17 cellular contexts compared by ENCODE assay signal in genomic region chr20:51828762-51829161, GRCh38. TPM values are rescaled to one million over a fixed set of nuclear protein-coding genes. Genes with fewer than 3 reads are reported as not detected.
DNase-seq lines count a peak whose midpoint lies in the region; TF ChIP-seq lines count a peak whose summit lies in the region.
"Had no signal": no experiment of that assay in that cellular context is flagged by ENCODE, and none has a peak within 500 bp of the region (broad histone marks: within the 10 kb centered on the region; RNA-seq: fewer than 3 reads in every experiment).

No MANE protein-coding gene starts in this region.

- H3K9me3 Mint-ChIP-seq in nephron, result peaks cover 4% of the 10 kb centered on the region
- no peaks in the 10 kb centered on the region for H3K9me3 Mint-ChIP-seq in immature natural killer cell
- H3K9me3 Mint-ChIP-seq: activated T-helper 2 cell treated with anti-CD3 and anti-CD28 coated beads, Interferon-gamma antibody, Interleukin-2, Interleukin-4, amounts not matched to agents 10 μg/mL and 5 μg/mL and 100 μg/mL, durations not matched to agents 14 hours and 24 hours and 36 hours had no signal

- peak overlapping the region; percentile 11 to 38 (median 32) for H3K27ac Mint-ChIP-seq in nephron
- peak overlapping the region in 1 of 6 donors; percentile 38 for H3K27ac Mint-ChIP-seq in immature natural killer cell
- H3K27ac Mint-ChIP-seq: activated CD8-positive, alpha-beta memory T cell treated with anti-CD3 and anti-CD28 coated beads, Interleukin-2, amount 10 ng/mL, durations not matched to agents 7 days and 5 days; activated T-helper 2 cell treated with anti-CD3 and anti-CD28 coated beads, Interferon-gamma antibody, Interleukin-2, Interleukin-4, amounts not matched to agents 10 μg/mL and 5 μg/mL and 100 μg/mL, durations not matched to agents 14 hours and 24 hours and 36 hours had no signal

- in situ Hi-C loops in KBM-7 (cut with MboI; ENCODE audit: low pct_unique_long_range_greater_than_20kb, low sequenced_read_pairs), result no loop called here

- H3K4me3 ChIP-seq in choroid plexus epithelial cell (ENCODE audit: low read depth, low read length), result no peak overlapping the region
- H3K4me3 ChIP-seq: cardiac muscle cell, vagina had no signal

- DNase-seq in Daoy (ENCODE audit: low read depth) (peak; percentile 12), KBM-7 (peak; percentile 4), choroid plexus epithelial cell (ENCODE audit: low read depth) (peak; percentile 10), immature natural killer cell (no peak), amniotic stem cell (lab: John Stamatoyannopoulos, UW) (no peak), activated T-cell treated with anti-CD3 and anti-CD28 coated beads for 4 hours (no peak)
- no peak for DNase-seq in activated naive CD4-positive, alpha-beta T cell (lab: John Stamatoyannopoulos, UW)
- DNase-seq: activated CD4-positive, alpha-beta T cell treated with anti-CD3 and anti-CD28 coated beads for 4 hours; activated CD8-positive, alpha-beta memory T cell treated with anti-CD3 and anti-CD28 coated beads, Interleukin-2, amount 10 ng/mL, durations not matched to agents 7 days and 5 days; left ventricle myocardium superior; NCI-H1694; right cardiac atrium had no signal

- no peak for TF ChIP-seq CTCF in choroid plexus epithelial cell (conservative IDR thresholded peaks at IDR 0.05; ENCODE audit: low read depth, low read length)
- TF ChIP-seq CTCF in nephron (IDR thresholded peaks at IDR 0.05; ENCODE audit: unreplicated experiment in 3 of 3), result no peak

- H3K27me3 Mint-ChIP-seq in nephron (ENCODE audit: low read depth) (peaks cover 13% of the 10 kb centered on the region), immature natural killer cell (ENCODE audit: low read depth in 3 of 3) (peaks cover 1 to 8% (median 4%) of the 10 kb centered on the region in 3 donors)
- H3K27me3 Mint-ChIP-seq: activated CD8-positive, alpha-beta memory T cell treated with anti-CD3 and anti-CD28 coated beads, Interleukin-2, amount 10 ng/mL, durations not matched to agents 7 days and 5 days had no signal

- H3K36me3 Mint-ChIP-seq in nephron (ENCODE audit: low read depth) (no peaks in the 10 kb centered on the region), immature natural killer cell (peaks cover 0 to 3% (median 0%) of the 10 kb centered on the region in 3 donors)
- H3K36me3 Mint-ChIP-seq: activated CD8-positive, alpha-beta memory T cell treated with anti-CD3 and anti-CD28 coated beads, Interleukin-2, amount 10 ng/mL, durations not matched to agents 7 days and 5 days had no signal

- H3K4me1 Mint-ChIP-seq in nephron (peaks cover 20% of the 10 kb centered on the region), immature natural killer cell (no peaks in the 10 kb centered on the region)
- H3K4me1 Mint-ChIP-seq: activated CD8-positive, alpha-beta memory T cell treated with anti-CD3 and anti-CD28 coated beads, Interleukin-2, amount 10 ng/mL, durations not matched to agents 7 days and 5 days had no signal

- no peak overlapping the region for H3K4me3 Mint-ChIP-seq in nephron
- H3K4me3 Mint-ChIP-seq in immature natural killer cell, result no peak overlapping the region
- H3K4me3 Mint-ChIP-seq: activated CD8-positive, alpha-beta memory T cell treated with anti-CD3 and anti-CD28 coated beads, Interleukin-2, amount 10 ng/mL, durations not matched to agents 7 days and 5 days had no signal

RNA-seq across cellular contexts. Expression of gene SALL4, which starts 26.4 kb away (rescaled TPM):
- total RNA-seq in Daoy (2014; rRNA removed; shearing (Covaris generic)), result 0.83 and 0.86 TPM in 2 replicates
- under 1 TPM in 1 of 3 donors, not detected in 2; 0.08 TPM for polyA plus RNA-seq in immature natural killer cell
- total RNA-seq: H4, left ventricle myocardium superior, right cardiac atrium, vagina had no signal

Comparison
In these comparisons a context has a peak if more than half of its experiments do, and no peak if none do; other contexts are left out.
1. DNase-seq: peak in Daoy (single experiment), KBM-7 (single experiment) and choroid plexus epithelial cell (single experiment); none in activated naive CD4-positive, alpha-beta T cell (0 of 4), immature natural killer cell (0 of 3), amniotic stem cell (single experiment) and activated T-cell treated with anti-CD3 and anti-CD28 coated beads for 4 hours (single experiment).